In genomic region chr10:27156566-27156965, GRCh38 we compare ENCODE assay signal across 8 cellular contexts. TPM values are rescaled to one million over a fixed set of nuclear protein-coding genes. Genes with fewer than 3 reads are reported as not detected.
DNase-seq lines count a peak whose midpoint lies in the region; ATAC-seq and TF ChIP-seq lines count a peak whose summit lies in the region.
"Not testable (repeated sequence)": the region's sequence is repeated elsewhere in the genome, so short reads cannot be mapped to it uniquely, and the experiment has no call there.

No MANE protein-coding gene starts in this region.

- H3K4me1 Mint-ChIP-seq in HFFc6 (ENCODE audit: low read depth) = peaks cover 37% of the 10 kb centered on the region
- peaks cover 42% of the 10 kb centered on the region for H3K4me1 Mint-ChIP-seq in activated naive CD4-positive, alpha-beta T cell treated with anti-CD3 and anti-CD28 coated beads, Interleukin-2, amount 10 ng/mL, durations not matched to agents 7 days and 5 days
- peaks cover 32% of the 10 kb centered on the region for H3K4me1 Mint-ChIP-seq in nephron

- peak overlapping the region; percentile 93 to 100 (median 98); a peak in 21 of 22 replicates for H3K27ac ChIP-seq in BLaER1 treated with 17β-estradiol and CSF1 and Interleukin-3, amounts not matched to agents 10 nM and 100 nM
- H3K27ac ChIP-seq in RWPE2 (ENCODE audit: poor library complexity, severe bottlenecking) (peak overlapping the region; percentile 88), suprapubic skin (peak overlapping the region; percentile 99)
- H3K27ac ChIP-seq in effector memory CD4-positive, alpha-beta T cell (ENCODE audit: insufficient read depth, low read length, poor library complexity, severe bottlenecking) = peak overlapping the region; percentile 100

- H3K9ac ChIP-seq in BLaER1 treated with 17β-estradiol and CSF1 and Interleukin-3, amounts not matched to agents 10 nM and 100 nM = peak overlapping the region; percentile 91 to 100 (median 97)

- peak overlapping the region; percentile 97 for H3K4me3 Mint-ChIP-seq in HFFc6
- peak overlapping the region; percentile 89 for H3K4me3 Mint-ChIP-seq in activated naive CD4-positive, alpha-beta T cell treated with anti-CD3 and anti-CD28 coated beads, Interleukin-2, amount 10 ng/mL, durations not matched to agents 7 days and 5 days
- H3K4me3 Mint-ChIP-seq in nephron = peak overlapping the region; percentile 97 to 99 (median 98)

- H3K27me3 Mint-ChIP-seq in HFFc6 (ENCODE audit: insufficient read depth) = peaks cover 13% of the 10 kb centered on the region
- H3K27me3 Mint-ChIP-seq in activated naive CD4-positive, alpha-beta T cell treated with anti-CD3 and anti-CD28 coated beads, Interleukin-2, amount 10 ng/mL, durations not matched to agents 7 days and 5 days; nephron (ENCODE audit: low read depth): not testable (repeated sequence)

- peaks cover 34 to 48% (median 38%) of the 10 kb centered on the region in 11 experiments for H3K36me3 ChIP-seq in BLaER1 treated with 17β-estradiol and CSF1 and Interleukin-3, amounts not matched to agents 10 nM and 100 nM
- H3K36me3 ChIP-seq in RWPE2 (ENCODE audit: low read depth) (peaks cover 48% of the 10 kb centered on the region), suprapubic skin (peaks cover 25% of the 10 kb centered on the region)
- H3K36me3 ChIP-seq in effector memory CD4-positive, alpha-beta T cell (ENCODE audit: control insufficient read depth, insufficient read depth, low read length) = not testable (repeated sequence)

- ATAC-seq in RWPE2 (ENCODE audit: low read depth) = not testable (repeated sequence)

- TF ChIP-seq EP300 in suprapubic skin (IDR thresholded peaks at IDR 0.05) = not testable (repeated sequence)

- 86% methylated on average over 17 of the region's 17 CpGs for WGBS in suprapubic skin

- H3K9me3 ChIP-seq in BLaER1 treated with 17β-estradiol and CSF1 and Interleukin-3, amounts not matched to agents 10 nM and 100 nM (replicated peaks in 1 of 11); RWPE2 (ENCODE audit: severe bottlenecking); effector memory CD4-positive, alpha-beta T cell (ENCODE audit: control insufficient read depth, low read length); suprapubic skin: not testable (repeated sequence)

- not testable (repeated sequence) for H3K9me3 Mint-ChIP-seq in HFFc6; activated naive CD4-positive, alpha-beta T cell treated with anti-CD3 and anti-CD28 coated beads, Interleukin-2, amount 10 ng/mL, durations not matched to agents 7 days and 5 days; nephron

- H3K36me3 Mint-ChIP-seq in HFFc6 (ENCODE audit: low read depth) = peaks cover 35% of the 10 kb centered on the region
- peaks cover 38% of the 10 kb centered on the region for H3K36me3 Mint-ChIP-seq in activated naive CD4-positive, alpha-beta T cell treated with anti-CD3 and anti-CD28 coated beads, Interleukin-2, amount 10 ng/mL, durations not matched to agents 7 days and 5 days
- peaks cover 22% of the 10 kb centered on the region for H3K36me3 Mint-ChIP-seq in nephron (ENCODE audit: low read depth)

- H3K4me3 ChIP-seq in BLaER1 treated with 17β-estradiol and CSF1 and Interleukin-3, amounts not matched to agents 10 nM and 100 nM = peak overlapping the region; percentile 84 to 97 (median 93)
- H3K4me3 ChIP-seq in RWPE2 (ENCODE audit: severe bottlenecking) (peak overlapping the region; percentile 78), iPS-11a (ENCODE audit: low read depth, low read length) (peak overlapping the region; percentile 85), suprapubic skin (peak overlapping the region; percentile 85)
- peak overlapping the region; percentile 97 for H3K4me3 ChIP-seq in effector memory CD4-positive, alpha-beta T cell (ENCODE audit: insufficient read depth, low read depth, low read length, poor library complexity, severe bottlenecking)

- not testable (repeated sequence) for TF ChIP-seq POLR2A in suprapubic skin (IDR thresholded peaks at IDR 0.05)

- peaks cover 24 to 37% (median 32%) of the 10 kb centered on the region in 10 experiments for H3K4me1 ChIP-seq in BLaER1 treated with 17β-estradiol and CSF1 and Interleukin-3, amounts not matched to agents 10 nM and 100 nM
- peaks cover 11% of the 10 kb centered on the region for H3K4me1 ChIP-seq in RWPE2 (ENCODE audit: insufficient read depth, poor library complexity, severe bottlenecking)
- H3K4me1 ChIP-seq in effector memory CD4-positive, alpha-beta T cell (ENCODE audit: control insufficient read depth, insufficient read depth, low read length, poor library complexity, severe bottlenecking) = peaks cover 14% of the 10 kb centered on the region
- H3K4me1 ChIP-seq in suprapubic skin = peaks cover 40% of the 10 kb centered on the region

- not testable (repeated sequence) for TF ChIP-seq CTCF in HFFc6 (IDR thresholded peaks at IDR 0.05); RWPE2 (IDR thresholded peaks at IDR 0.05; ENCODE audit: poor library complexity, severe bottlenecking); nephron (IDR thresholded peaks at IDR 0.05; ENCODE audit: unreplicated experiment in 3 of 3); suprapubic skin (IDR thresholded peaks at IDR 0.05)

- H3K27me3 ChIP-seq in BLaER1 treated with 17β-estradiol and CSF1 and Interleukin-3, amounts not matched to agents 10 nM and 100 nM; RWPE2 (ENCODE audit: insufficient read depth, poor library complexity, severe bottlenecking); effector memory CD4-positive, alpha-beta T cell (replicated peaks; ENCODE audit: control insufficient read depth, insufficient read depth, low read length, poor library complexity, severe bottlenecking); suprapubic skin: not testable (repeated sequence)

- peaks cover 15 to 51% (median 32%) of the 10 kb centered on the region in 11 experiments; a peak in 20 of 22 replicates for H4K20me1 ChIP-seq in BLaER1 treated with 17β-estradiol and CSF1 and Interleukin-3, amounts not matched to agents 10 nM and 100 nM

- peak overlapping the region; percentile 87 to 98 (median 94) for H3K4me2 ChIP-seq in BLaER1 treated with 17β-estradiol and CSF1 and Interleukin-3, amounts not matched to agents 10 nM and 100 nM

- not testable (repeated sequence) for DNase-seq in HFFc6; RWPE2 (ENCODE audit: low spot score); effector memory CD4-positive, alpha-beta T cell; suprapubic skin (ENCODE audit: low spot score in 2 of 2)
- DNase-seq in activated naive CD4-positive, alpha-beta T cell treated with anti-CD3 and anti-CD28 coated beads, Interleukin-2, amount 10 ng/mL, durations not matched to agents 7 days and 5 days = peak; percentile 21

- H3K27ac Mint-ChIP-seq in HFFc6 (peak overlapping the region; percentile 100), nephron (peak overlapping the region in 2 of 3 experiments; percentile 46 to 99)
- H3K27ac Mint-ChIP-seq in activated naive CD4-positive, alpha-beta T cell treated with anti-CD3 and anti-CD28 coated beads, Interleukin-2, amount 10 ng/mL, durations not matched to agents 7 days and 5 days = peak overlapping the region; percentile 100

- CTCF ChIA-PET in activated naive CD4-positive, alpha-beta T cell treated with anti-CD3 and anti-CD28 coated beads, Interleukin-2, amount 10 ng/mL, durations not matched to agents 7 days and 5 days (lab: Charles Lee) = interaction anchor here (2.0 kb wide), 1 partner anchor 16 kb away, joined by 4 read pairs; no protein-coding TSS in a partner anchor

RNA-seq across cellular contexts. Expression of gene MASTL, which starts 1.4 kb away (rescaled TPM):
- 10 to 100 TPM in 5 of 6 experiments, 1 to 10 TPM in 1; 8.2 to 14.3 (median 13.0) TPM for total RNA-seq in HFFc6 (2021; fragmentation: NEBNext Ultra II Directional; extraction: Animal tissue kit (Norgen Biotek cat#: 25700))
- 10 to 100 TPM in 2 of 4 donors, 1 to 10 TPM in 2; 7.2 to 13.0 (median 9.9) TPM for total RNA-seq in suprapubic skin

RNA-seq across cellular contexts. Expression of gene YME1L1, which starts 2.4 kb away (rescaled TPM):
- 100 to 1,000 TPM; 130 to 148 (median 135) TPM for total RNA-seq in HFFc6 (2021; fragmentation: NEBNext Ultra II Directional; extraction: Animal tissue kit (Norgen Biotek cat#: 25700))
- total RNA-seq in suprapubic skin = 10 to 100 TPM; 50.6 to 78.6 (median 56.7) TPM

RNA-seq across cellular contexts. Expression of gene ANKRD26, which starts 56.3 kb away (rescaled TPM):
- 1 to 10 TPM; 7.1 to 8.7 (median 7.7) TPM for total RNA-seq in HFFc6 (2021; fragmentation: NEBNext Ultra II Directional; extraction: Animal tissue kit (Norgen Biotek cat#: 25700))
- total RNA-seq in suprapubic skin = 10 to 100 TPM in 2 of 4 donors, 1 to 10 TPM in 2; 2.8 to 17.1 (median 7.9) TPM
